In genomic region chr20:18984238-18985200, GRCh38 we compare ENCODE assay signal across 16 cellular contexts.
A peak's percentile ranks its signal among the peaks of the same experiment; 100 is the strongest.
DNase-seq lines count a peak whose midpoint lies in the region; ATAC-seq, FAIRE-seq and TF ChIP-seq lines count a peak whose summit lies in the region.
"Had no signal": no experiment of that assay in that cellular context is flagged by ENCODE, and none has a peak within 500 bp of the region (broad histone marks: within the 10 kb centered on the region; RNA-seq: fewer than 3 reads in every experiment).

No MANE protein-coding gene starts in this region.

- H3K9me3 ChIP-seq in HepG2 (ENCODE audit: low read length) (no peaks in the 10 kb centered on the region), uterus (no peaks in the 10 kb centered on the region), MM.1S (replicated peaks; ENCODE audit: insufficient read depth, low read length) (no peaks in the 10 kb centered on the region)

- no peak for TF ChIP-seq CTCF in HepG2 (CRISPR knock-in tag; IDR thresholded peaks at IDR 0.05)
- TF ChIP-seq CTCF in uterus (IDR thresholded peaks at IDR 0.05), result peak in 2 of 4 experiments; percentile 12 to 49
- no peak for TF ChIP-seq CTCF in MM.1S (IDR thresholded peaks at IDR 0.05; ENCODE audit: low read length)

- TF ChIP-seq POLR2A in HepG2 (IDR thresholded peaks at IDR 0.05; ENCODE audit: insufficient read depth in 1 of 2, low read depth in 2 of 2, low read length in 2 of 2) (no peak), uterus (IDR thresholded peaks at IDR 0.05) (no peak)

- no TSS peak for BruUV-seq in HepG2 (replicated peaks; lab: Mats Ljungman, UMichigan)

- no peak overlapping the region for H3K4me2 ChIP-seq in HepG2 (ENCODE audit: low read depth, low read length)
- H3K4me2 ChIP-seq in MM.1S (ENCODE audit: low read depth, low read length), result no peak overlapping the region

- no peak overlapping the region for H3K27ac Mint-ChIP-seq in activated CD4-positive, alpha-beta memory T cell treated with anti-CD3 and anti-CD28 coated beads, Interleukin-2, amount 10 ng/mL, durations not matched to agents 7 days and 5 days
- H3K27ac Mint-ChIP-seq: activated CD4-positive, alpha-beta T cell treated with anti-CD3 and anti-CD28 coated beads for 36 hours; IgD-negative memory B cell; immature natural killer cell had no signal

- no peaks in the 10 kb centered on the region for H3K36me3 Mint-ChIP-seq in activated CD4-positive, alpha-beta memory T cell treated with anti-CD3 and anti-CD28 coated beads, Interleukin-2, amount 10 ng/mL, durations not matched to agents 7 days and 5 days (ENCODE audit: low read depth)
- H3K36me3 Mint-ChIP-seq: IgD-negative memory B cell, immature natural killer cell had no signal

- TF ChIP-seq EP300 in HepG2 (IDR thresholded peaks at IDR 0.05; ENCODE audit: low read depth in 2 of 2, low read length in 2 of 2) (no peak), HepG2 (CRISPR knock-in tag; IDR thresholded peaks at IDR 0.05; ENCODE audit: borderline replicate concordance) (no peak)

- WGBS in HepG2 (ENCODE audit: low lambda C conversion rate), result 38% methylated on average over 13 of the region's 13 CpGs

- H3K4me1 Mint-ChIP-seq in activated CD4-positive, alpha-beta memory T cell treated with anti-CD3 and anti-CD28 coated beads, Interleukin-2, amount 10 ng/mL, durations not matched to agents 7 days and 5 days, result no peaks in the 10 kb centered on the region
- H3K4me1 Mint-ChIP-seq: activated CD4-positive, alpha-beta T cell treated with anti-CD3 and anti-CD28 coated beads for 36 hours; IgD-negative memory B cell; immature natural killer cell had no signal

- H3K36me3 ChIP-seq in HepG2 (replicated peaks in 1 of 2; ENCODE audit: control insufficient read depth in 1 of 2, insufficient read depth in 2 of 2, low read length in 2 of 2) (no peaks in the 10 kb centered on the region), uterus (no peaks in the 10 kb centered on the region), MM.1S (replicated peaks; ENCODE audit: insufficient read depth, low read length) (no peaks in the 10 kb centered on the region)
- H3K36me3 ChIP-seq: cardiac muscle cell had no signal

- ATAC-seq in Right ventricle myocardium inferior (peak; percentile 60), HepG2 (peak; percentile 45), HG02642 (IDR thresholded peaks at IDR 0.05; ENCODE audit: poor library complexity, unreplicated experiment) (no peak)
- ATAC-seq: SK-N-SH treated with all-trans-retinoic acid at 6 μM for 48 hours had no signal

- H3K4me3 Mint-ChIP-seq in activated CD4-positive, alpha-beta memory T cell treated with anti-CD3 and anti-CD28 coated beads, Interleukin-2, amount 10 ng/mL, durations not matched to agents 7 days and 5 days, result no peak overlapping the region
- H3K4me3 Mint-ChIP-seq: activated CD4-positive, alpha-beta T cell treated with anti-CD3 and anti-CD28 coated beads for 36 hours; IgD-negative memory B cell; immature natural killer cell had no signal

- TF ChIP-seq RAD21 in HepG2 (CRISPR knock-in tag; IDR thresholded peaks at IDR 0.05), result no peak

- no peaks in the 10 kb centered on the region for H3F3A ChIP-seq in MM.1S (ENCODE audit: insufficient read depth, low read length)

- CTCF ChIA-PET in HepG2 (lab: Yijun Ruan, JAX; ENCODE audit: low intra/inter-chr PET ratio, low total read pairs), result no interaction called here
- CTCF ChIA-PET in activated CD4-positive, alpha-beta memory T cell treated with anti-CD3 and anti-CD28 coated beads, Interleukin-2, amount 10 ng/mL, durations not matched to agents 7 days and 5 days (lab: Charles Lee), result interaction anchor here (0.7 kb wide), 1 partner anchor 38 kb away, joined by 3 read pairs; no protein-coding TSS in a partner anchor

- no peaks in the 10 kb centered on the region for H3K9me3 Mint-ChIP-seq in activated CD4-positive, alpha-beta memory T cell treated with anti-CD3 and anti-CD28 coated beads, Interleukin-2, amount 10 ng/mL, durations not matched to agents 7 days and 5 days
- H3K9me3 Mint-ChIP-seq: IgD-negative memory B cell had no signal

- no peak overlapping the region for H3K27ac ChIP-seq in HepG2 (ENCODE audit: extremely low read length, insufficient read depth, low read length)
- H3K27ac ChIP-seq in uterus, result peak overlapping the region; percentile 77 to 86
- H3K27ac ChIP-seq in MM.1S (ENCODE audit: low read length), result no peak overlapping the region
- H3K27ac ChIP-seq: cardiac muscle cell had no signal

- POLR2A ChIA-PET in HepG2 (lab: Yijun Ruan, JAX), result no interaction called here
- POLR2A ChIA-PET in activated CD4-positive, alpha-beta memory T cell treated with anti-CD3 and anti-CD28 coated beads, Interleukin-2, amount 10 ng/mL, durations not matched to agents 7 days and 5 days (lab: Charles Lee), result no interaction called here

- H4K20me1 ChIP-seq in HepG2 (ENCODE audit: insufficient read depth, low read length) (no peaks in the 10 kb centered on the region), MM.1S (ENCODE audit: insufficient read depth, low read length) (no peaks in the 10 kb centered on the region)

- no peak overlapping the region for H2AFZ ChIP-seq in HepG2 (ENCODE audit: low read length)
- H2AFZ ChIP-seq in MM.1S (ENCODE audit: low read length), result no peak overlapping the region

- H3K27me3 ChIP-seq in HepG2 (ENCODE audit: control insufficient read depth in 1 of 2, insufficient read depth in 2 of 2, low read length in 2 of 2) (no peaks in the 10 kb centered on the region), uterus (no peaks in the 10 kb centered on the region), MM.1S (replicated peaks; ENCODE audit: insufficient read depth, low read length) (no peaks in the 10 kb centered on the region)
- H3K27me3 ChIP-seq: cardiac muscle cell had no signal

- H3K79me2 ChIP-seq in HepG2 (ENCODE audit: insufficient read depth, low read length) (no peaks in the 10 kb centered on the region), MM.1S (ENCODE audit: low read length) (no peaks in the 10 kb centered on the region)

- in situ Hi-C loops in HepG2 (cut with HindIII; ENCODE audit: extremely low pct_ligation_motif_present, low pct_unique_long_range_greater_than_20kb), result no loop called here

- FAIRE-seq in HepG2 (lab: Jason Lieb, UNC), result no peak

- H3K9ac ChIP-seq in HepG2 (ENCODE audit: insufficient read depth, low read depth, low read length) (no peak overlapping the region), MM.1S (ENCODE audit: low read length) (no peak overlapping the region)

- DNase-seq in Right ventricle myocardium inferior (ENCODE audit: missing footprints) (no peak), cardiac septum (ENCODE audit: low spot score) (no peak), SHP77 (lab: John Stamatoyannopoulos, UW) (peak; percentile 36 to 55), HepG2 (ENCODE audit: low spot score) (no peak), uterus (peak; percentile 83 to 88), MM.1S (no peak)
- no peak for DNase-seq in activated CD4-positive, alpha-beta memory T cell treated with anti-CD3 and anti-CD28 coated beads, Interleukin-2, amount 10 ng/mL, durations not matched to agents 7 days and 5 days
- DNase-seq: activated naive CD4-positive, alpha-beta T cell; immature natural killer cell; NCI-H524 treated with DMSO at 0.1 percent for 48 hours; stimulated activated CD4-positive, alpha-beta T cell treated with anti-CD3 and anti-CD28 coated beads, Interleukin-4, amount 100 ng/mL, for 1 hour had no signal

- no peaks in the 10 kb centered on the region for H3K4me1 ChIP-seq in HepG2 (ENCODE audit: insufficient read depth, low read length)
- peaks cover 12 to 14% of the 10 kb centered on the region in 2 donors for H3K4me1 ChIP-seq in uterus
- no peaks in the 10 kb centered on the region for H3K4me1 ChIP-seq in MM.1S (ENCODE audit: low read length)

- H3K9me2 ChIP-seq in MM.1S (replicated peaks; ENCODE audit: insufficient read depth, low read length), result no peaks in the 10 kb centered on the region

- H3K4me3 ChIP-seq in HepG2 (replicated peaks in 1 of 3; ENCODE audit: insufficient read depth in 1 of 3, low read depth in 2 of 3, low read length in 3 of 3) (no peak overlapping the region), uterus (no peak overlapping the region), MM.1S (ENCODE audit: low read length) (no peak overlapping the region)
- H3K4me3 ChIP-seq: cardiac muscle cell had no signal

- no peaks in the 10 kb centered on the region for H3K27me3 Mint-ChIP-seq in activated CD4-positive, alpha-beta memory T cell treated with anti-CD3 and anti-CD28 coated beads, Interleukin-2, amount 10 ng/mL, durations not matched to agents 7 days and 5 days

- intact Hi-C loops in Right ventricle myocardium inferior (cut with DNase I) (no loop called here), cardiac septum (cut with DNase I) (no loop called here), HepG2 (cut with micrococcal nuclease; ENCODE audit: unreplicated experiment) (no loop called here), uterus (cut with DNase I; ENCODE audit: low total_unique reads) (loop anchor here (10.0 kb wide), 1 partner anchor 230 kb away; the partner anchor contains the start of gene SLC24A3)

TF ChIP-seq in HepG2, 621 proteins besides CTCF, POLR2A, EP300 and RAD21:
- TF ChIP-seq BRCA1 (CRISPR knock-in tag; IDR thresholded peaks at IDR 0.05), result no peak
- TF ChIP-seq ZEB1 (IDR thresholded peaks at IDR 0.05; ENCODE audit: insufficient replicate concordance, low read depth), result no peak
- TF ChIP-seq CREB1 (IDR thresholded peaks at IDR 0.05), result peak; percentile 80
- TF ChIP-seq CREB1 (CRISPR knock-in tag; IDR thresholded peaks at IDR 0.05), result no peak

Comparison
In these comparisons a context has a peak if more than half of its experiments do, and no peak if none do; other contexts are left out.
1. DNase-seq: peak in SHP77 (2 of 2) and uterus (2 of 2); none in Right ventricle myocardium inferior (single experiment), cardiac septum (single experiment), HepG2 (single experiment), activated CD4-positive, alpha-beta memory T cell treated with anti-CD3 and anti-CD28 coated beads, Interleukin-2, amount 10 ng/mL, durations not matched to agents 7 days and 5 days (single experiment) and MM.1S (single experiment).
2. H3K27ac ChIP-seq: peak in uterus (2 of 2); none in HepG2 (single experiment) and MM.1S (single experiment).